ENCODE assay signal across 10 cellular contexts in the genomic region with DNA sequence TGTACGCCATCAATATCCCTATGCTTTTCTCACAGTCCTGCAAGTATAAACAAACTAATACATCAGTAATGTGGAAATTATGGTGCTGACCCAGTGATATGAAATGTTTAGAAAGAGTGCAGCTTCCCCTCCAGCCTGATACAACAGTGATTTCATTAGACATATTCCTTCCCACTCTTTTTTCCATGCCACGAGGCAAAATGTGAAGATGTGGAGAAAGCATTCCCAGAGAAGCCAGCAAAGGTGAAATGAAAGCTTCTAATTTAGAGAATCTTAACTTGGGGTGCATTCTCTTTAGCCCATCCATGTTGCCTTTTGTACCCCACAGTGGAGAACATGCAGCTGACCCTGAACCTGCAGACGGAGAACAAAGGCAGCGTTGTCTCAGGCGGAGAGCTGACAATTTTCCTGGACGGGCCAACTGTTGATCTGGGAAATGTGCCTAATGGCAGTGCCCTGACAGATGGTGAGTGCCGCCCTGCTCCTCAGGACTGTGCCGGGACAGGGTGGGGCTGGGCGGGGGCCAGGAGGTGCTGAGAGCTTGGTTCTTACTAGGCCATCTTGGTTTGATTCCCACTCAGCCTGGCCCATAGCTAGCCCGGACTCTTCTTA.
DNase-seq lines count a peak whose midpoint lies in the region; ATAC-seq and TF ChIP-seq lines count a peak whose summit lies in the region.
"Had no signal": no experiment of that assay in that cellular context is flagged by ENCODE, and none has a peak within 500 bp of the region (broad histone marks: within the 10 kb centered on the region; RNA-seq: fewer than 3 reads in every experiment).

No MANE protein-coding gene starts in this region.

- H3K27ac ChIP-seq in lower lobe of right lung: no peak overlapping the region
- H3K27ac ChIP-seq in temporal lobe (ENCODE audit: low read depth, low read length): peak overlapping the region; percentile 84
- no peak overlapping the region for H3K27ac ChIP-seq in OCI-LY7 (ENCODE audit: low read depth, low read length, poor library complexity, severe bottlenecking)

- no peak overlapping the region for H3K4me2 ChIP-seq in OCI-LY7 (ENCODE audit: low read length)

- POLR2A ChIA-PET in OCI-LY7 (lab: Charles Lee): interaction anchor here (0.8 kb wide), 1 partner anchor 30 kb away, joined by 3 read pairs; no protein-coding TSS in a partner anchor

- no peak overlapping the region for H2AFZ ChIP-seq in OCI-LY7 (ENCODE audit: low read length)

- H3K27me3 ChIP-seq in lower lobe of right lung (ENCODE audit: low read depth) (no peaks in the 10 kb centered on the region), MG63 (no peaks in the 10 kb centered on the region)

- H3K9me3 ChIP-seq in lower lobe of right lung: no peaks in the 10 kb centered on the region
- H3K9me3 ChIP-seq in OCI-LY7 (ENCODE audit: low read length): no peaks in the 10 kb centered on the region
- H3K9me3 ChIP-seq in MG63: no peaks in the 10 kb centered on the region

- CTCF ChIA-PET in OCI-LY7 (lab: Charles Lee; ENCODE audit: unreplicated experiment): no interaction called here

- BruUV-seq in OCI-LY7 (replicated peaks; lab: Mats Ljungman, UMichigan): no TSS peak

- H3K4me3 ChIP-seq in lower lobe of right lung (no peak overlapping the region), OCI-LY7 (ENCODE audit: low read depth, low read length, poor library complexity, severe bottlenecking) (no peak overlapping the region), MG63 (no peak overlapping the region)

- H3K79me2 ChIP-seq in OCI-LY7 (ENCODE audit: insufficient read depth, low read depth, low read length): no peaks in the 10 kb centered on the region

- peak; percentile 46 for ATAC-seq in esophagus mucosa
- ATAC-seq in lower lobe of right lung: peak; percentile 52 to 62

- no peaks in the 10 kb centered on the region for H4K20me1 ChIP-seq in OCI-LY7 (ENCODE audit: insufficient read depth, low read length)

- H3K9me2 ChIP-seq in OCI-LY7 (ENCODE audit: insufficient read depth, low read length): no peaks in the 10 kb centered on the region

- peaks cover 33% of the 10 kb centered on the region for H3K4me1 ChIP-seq in lower lobe of right lung
- H3K4me1 ChIP-seq in OCI-LY7 (ENCODE audit: insufficient read depth, low read length, poor library complexity, severe bottlenecking): no peaks in the 10 kb centered on the region

- no peak for TF ChIP-seq CTCF in lower lobe of right lung (IDR thresholded peaks at IDR 0.05)
- no peak for TF ChIP-seq CTCF in OCI-LY7 (conservative IDR thresholded peaks at IDR 0.05; ENCODE audit: low read length)

- peak; percentile 73 for DNase-seq in NCI-H69 (lab: John Stamatoyannopoulos, UW)
- DNase-seq in lower lobe of right lung: no peak
- DNase-seq in HUDEP-2 (lab: John Stamatoyannopoulos, UW; ENCODE audit: unreplicated experiment in 76 of 76): no peak
- no peak for DNase-seq in NK-92 (lab: John Stamatoyannopoulos, UW; ENCODE audit: unreplicated experiment)
- no peak for DNase-seq in OCI-LY7 (ENCODE audit: low spot score)
- DNase-seq in MG63: no peak
- DNase-seq: activated CD8-positive, alpha-beta memory T cell treated with anti-CD3 and anti-CD28 coated beads, Interleukin-2, amount 50 U/mL, for 4 hours; NCI-H2081 had no signal

- intact Hi-C loops in lower lobe of right lung (cut with DNase I): no loop called here
- intact Hi-C loops in OCI-LY7 (cut with micrococcal nuclease; ENCODE audit: unreplicated experiment): no loop called here

- H3K36me3 ChIP-seq in lower lobe of right lung: peaks cover 49% of the 10 kb centered on the region
- peaks cover 10% of the 10 kb centered on the region for H3K36me3 ChIP-seq in OCI-LY7 (ENCODE audit: insufficient read depth, low read length)
- H3K36me3 ChIP-seq in MG63: no peaks in the 10 kb centered on the region
